Comparison of ENCODE assay signal across 19 cellular contexts in genomic region chr2:95709831-95710230, GRCh38.
"Had no signal": no experiment of that assay in that cellular context is flagged by ENCODE, and none has a peak within 500 bp of the region (broad histone marks: within the 10 kb centered on the region; RNA-seq: fewer than 3 reads in every experiment).

No MANE protein-coding gene starts in this region.

- FAIRE-seq: HepG2, RCC 7860 had no signal

- DNase-seq: IMR-90, Karpas-422, KG1, MG63, NCI-H1092 treated with DMSO at 0.1 percent for 48 hours, NCI-H1436, NCI-H187, NCI-H2029, NCI-H2081 treated with DMSO at 0.1 percent for 48 hours, NCI-H2171, NCI-H226, NCI-H446, NCI-H510A, NCI-H524 treated with DMSO at 0.1 percent for 48 hours, NCI-H69, NCI-H774, SHP77 had no signal

- ATAC-seq: HepG2 had no signal
